ENCODE assay signal across 1 cellular context in genomic region chr1:198156111-198156744, GRCh38.
A peak's percentile ranks its signal among the peaks of the same experiment; 100 is the strongest.
TF ChIP-seq lines count a peak whose summit lies in the region.

No MANE protein-coding gene starts in this region.

TF ChIP-seq in K562, 482 proteins besides CTCF, POLR2A, EP300 and RAD21 (continued from another document and continues in another):
- TF ChIP-seq PML (IDR thresholded peaks at IDR 0.05; ENCODE audit: low read length) (peak; percentile 60; the same call in 1 of the 2 replicates), TEAD4 (IDR thresholded peaks at IDR 0.05; ENCODE audit: low read length) (peak; percentile 43; the same call in 1 of the 2 replicates), TEAD4 (CRISPR knock-in tag; IDR thresholded peaks at IDR 0.05; ENCODE audit: borderline replicate concordance) (no peak), RFX1 (IDR thresholded peaks at IDR 0.05) (no peak), NBN (IDR thresholded peaks at IDR 0.05; ENCODE audit: low read depth) (0 out of 2 replicates have a peak, but pooled peaks have one; percentile 53), CBFA2T2 (conservative IDR thresholded peaks at IDR 0.05) (no peak), STAT6 (CRISPR knock-in tag; IDR thresholded peaks at IDR 0.05) (no peak), FOXM1 (IDR thresholded peaks at IDR 0.05; ENCODE audit: low read depth) (no peak), FOXM1 (CRISPR knock-in tag; IDR thresholded peaks at IDR 0.05; ENCODE audit: low read depth) (no peak), HDAC8 (tag; IDR thresholded peaks at IDR 0.05) (no peak), POLR3A (IDR thresholded peaks at IDR 0.05; ENCODE audit: borderline replicate concordance, extremely low read depth, insufficient read depth, insufficient read length) (no peak), ZNF444 (CRISPR knock-in tag; IDR thresholded peaks at IDR 0.05) (no peak), PKNOX1 (IDR thresholded peaks at IDR 0.05) (no peak), TAL1 (IDR thresholded peaks at IDR 0.05) (no peak), JUND (IDR thresholded peaks at IDR 0.05; ENCODE audit: borderline replicate concordance, low read depth, low read length) (peak; percentile 34; the same call in 1 of the 2 replicates), JUND (tag; IDR thresholded peaks at IDR 0.05; ENCODE audit: borderline replicate concordance, low read depth, low read length) (no peak; the same call in 2 of the 3 replicates), HDAC6 (IDR thresholded peaks at IDR 0.05; ENCODE audit: low read depth, low read length) (no peak), CAMTA2 (CRISPR knock-in tag; conservative IDR thresholded peaks at IDR 0.05) (no peak), KLF13 (tag; IDR thresholded peaks at IDR 0.05; ENCODE audit: borderline replicate concordance, low read depth) (no peak), MAFF (IDR thresholded peaks at IDR 0.05; ENCODE audit: low read length) (no peak), EGR1 (conservative IDR thresholded peaks at IDR 0.05) (no peak), NFYB (IDR thresholded peaks at IDR 0.05; ENCODE audit: extremely low read depth, insufficient read length) (no peak), ZNF551 (CRISPR knock-in tag; IDR thresholded peaks at IDR 0.05) (no peak), ZNF197 (CRISPR knock-in tag; IDR thresholded peaks at IDR 0.05; ENCODE audit: low read depth) (no peak), ZNF3 (CRISPR knock-in tag; IDR thresholded peaks at IDR 0.05) (no peak), SRF (CRISPR knock-in tag; IDR thresholded peaks at IDR 0.05) (peak in 1 of 2 experiments; percentile 43; a peak in 1 of 4 replicates), ZNF79 (CRISPR knock-in tag; IDR thresholded peaks at IDR 0.05; ENCODE audit: low read depth) (no peak), FOS (IDR thresholded peaks at IDR 0.05; ENCODE audit: extremely low read depth, insufficient read length) (no peak), ATF3 (IDR thresholded peaks at IDR 0.05) (no peak), ATF3 (CRISPR knock-in tag; conservative IDR thresholded peaks at IDR 0.05) (no peak), WHSC1 (IDR thresholded peaks at IDR 0.05; ENCODE audit: low read length) (no peak), NFE2L1 (tag; IDR thresholded peaks at IDR 0.05; ENCODE audit: borderline replicate concordance, low read depth) (no peak)
- TF ChIP-seq, protein P1, sequence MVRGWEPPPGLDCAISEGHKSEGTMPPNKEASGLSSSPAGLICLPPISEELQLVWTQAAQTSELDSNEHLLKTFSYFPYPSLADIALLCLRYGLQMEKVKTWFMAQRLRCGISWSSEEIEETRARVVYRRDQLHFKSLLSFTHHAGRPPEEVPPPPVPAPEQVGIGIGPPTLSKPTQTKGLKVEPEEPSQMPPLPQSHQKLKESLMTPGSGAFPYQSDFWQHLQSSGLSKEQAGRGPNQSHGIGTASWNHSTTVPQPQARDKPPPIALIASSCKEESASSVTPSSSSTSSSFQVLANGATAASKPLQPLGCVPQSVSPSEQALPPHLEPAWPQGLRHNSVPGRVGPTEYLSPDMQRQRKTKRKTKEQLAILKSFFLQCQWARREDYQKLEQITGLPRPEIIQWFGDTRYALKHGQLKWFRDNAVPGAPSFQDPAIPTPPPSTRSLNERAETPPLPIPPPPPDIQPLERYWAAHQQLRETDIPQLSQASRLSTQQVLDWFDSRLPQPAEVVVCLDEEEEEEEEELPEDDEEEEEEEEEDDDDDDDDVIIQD (CRISPR knock-in tag; IDR thresholded peaks at IDR 0.05) = no peak
- TF ChIP-seq, protein P2, sequence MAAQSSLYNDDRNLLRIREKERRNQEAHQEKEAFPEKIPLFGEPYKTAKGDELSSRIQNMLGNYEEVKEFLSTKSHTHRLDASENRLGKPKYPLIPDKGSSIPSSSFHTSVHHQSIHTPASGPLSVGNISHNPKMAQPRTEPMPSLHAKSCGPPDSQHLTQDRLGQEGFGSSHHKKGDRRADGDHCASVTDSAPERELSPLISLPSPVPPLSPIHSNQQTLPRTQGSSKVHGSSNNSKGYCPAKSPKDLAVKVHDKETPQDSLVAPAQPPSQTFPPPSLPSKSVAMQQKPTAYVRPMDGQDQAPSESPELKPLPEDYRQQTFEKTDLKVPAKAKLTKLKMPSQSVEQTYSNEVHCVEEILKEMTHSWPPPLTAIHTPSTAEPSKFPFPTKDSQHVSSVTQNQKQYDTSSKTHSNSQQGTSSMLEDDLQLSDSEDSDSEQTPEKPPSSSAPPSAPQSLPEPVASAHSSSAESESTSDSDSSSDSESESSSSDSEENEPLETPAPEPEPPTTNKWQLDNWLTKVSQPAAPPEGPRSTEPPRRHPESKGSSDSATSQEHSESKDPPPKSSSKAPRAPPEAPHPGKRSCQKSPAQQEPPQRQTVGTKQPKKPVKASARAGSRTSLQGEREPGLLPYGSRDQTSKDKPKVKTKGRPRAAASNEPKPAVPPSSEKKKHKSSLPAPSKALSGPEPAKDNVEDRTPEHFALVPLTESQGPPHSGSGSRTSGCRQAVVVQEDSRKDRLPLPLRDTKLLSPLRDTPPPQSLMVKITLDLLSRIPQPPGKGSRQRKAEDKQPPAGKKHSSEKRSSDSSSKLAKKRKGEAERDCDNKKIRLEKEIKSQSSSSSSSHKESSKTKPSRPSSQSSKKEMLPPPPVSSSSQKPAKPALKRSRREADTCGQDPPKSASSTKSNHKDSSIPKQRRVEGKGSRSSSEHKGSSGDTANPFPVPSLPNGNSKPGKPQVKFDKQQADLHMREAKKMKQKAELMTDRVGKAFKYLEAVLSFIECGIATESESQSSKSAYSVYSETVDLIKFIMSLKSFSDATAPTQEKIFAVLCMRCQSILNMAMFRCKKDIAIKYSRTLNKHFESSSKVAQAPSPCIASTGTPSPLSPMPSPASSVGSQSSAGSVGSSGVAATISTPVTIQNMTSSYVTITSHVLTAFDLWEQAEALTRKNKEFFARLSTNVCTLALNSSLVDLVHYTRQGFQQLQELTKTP (IDR thresholded peaks at IDR 0.05; ENCODE audit: low read depth in 1 of 2, partially characterized antibody in 2 of 2) = no peak
- TF ChIP-seq, protein P3, sequence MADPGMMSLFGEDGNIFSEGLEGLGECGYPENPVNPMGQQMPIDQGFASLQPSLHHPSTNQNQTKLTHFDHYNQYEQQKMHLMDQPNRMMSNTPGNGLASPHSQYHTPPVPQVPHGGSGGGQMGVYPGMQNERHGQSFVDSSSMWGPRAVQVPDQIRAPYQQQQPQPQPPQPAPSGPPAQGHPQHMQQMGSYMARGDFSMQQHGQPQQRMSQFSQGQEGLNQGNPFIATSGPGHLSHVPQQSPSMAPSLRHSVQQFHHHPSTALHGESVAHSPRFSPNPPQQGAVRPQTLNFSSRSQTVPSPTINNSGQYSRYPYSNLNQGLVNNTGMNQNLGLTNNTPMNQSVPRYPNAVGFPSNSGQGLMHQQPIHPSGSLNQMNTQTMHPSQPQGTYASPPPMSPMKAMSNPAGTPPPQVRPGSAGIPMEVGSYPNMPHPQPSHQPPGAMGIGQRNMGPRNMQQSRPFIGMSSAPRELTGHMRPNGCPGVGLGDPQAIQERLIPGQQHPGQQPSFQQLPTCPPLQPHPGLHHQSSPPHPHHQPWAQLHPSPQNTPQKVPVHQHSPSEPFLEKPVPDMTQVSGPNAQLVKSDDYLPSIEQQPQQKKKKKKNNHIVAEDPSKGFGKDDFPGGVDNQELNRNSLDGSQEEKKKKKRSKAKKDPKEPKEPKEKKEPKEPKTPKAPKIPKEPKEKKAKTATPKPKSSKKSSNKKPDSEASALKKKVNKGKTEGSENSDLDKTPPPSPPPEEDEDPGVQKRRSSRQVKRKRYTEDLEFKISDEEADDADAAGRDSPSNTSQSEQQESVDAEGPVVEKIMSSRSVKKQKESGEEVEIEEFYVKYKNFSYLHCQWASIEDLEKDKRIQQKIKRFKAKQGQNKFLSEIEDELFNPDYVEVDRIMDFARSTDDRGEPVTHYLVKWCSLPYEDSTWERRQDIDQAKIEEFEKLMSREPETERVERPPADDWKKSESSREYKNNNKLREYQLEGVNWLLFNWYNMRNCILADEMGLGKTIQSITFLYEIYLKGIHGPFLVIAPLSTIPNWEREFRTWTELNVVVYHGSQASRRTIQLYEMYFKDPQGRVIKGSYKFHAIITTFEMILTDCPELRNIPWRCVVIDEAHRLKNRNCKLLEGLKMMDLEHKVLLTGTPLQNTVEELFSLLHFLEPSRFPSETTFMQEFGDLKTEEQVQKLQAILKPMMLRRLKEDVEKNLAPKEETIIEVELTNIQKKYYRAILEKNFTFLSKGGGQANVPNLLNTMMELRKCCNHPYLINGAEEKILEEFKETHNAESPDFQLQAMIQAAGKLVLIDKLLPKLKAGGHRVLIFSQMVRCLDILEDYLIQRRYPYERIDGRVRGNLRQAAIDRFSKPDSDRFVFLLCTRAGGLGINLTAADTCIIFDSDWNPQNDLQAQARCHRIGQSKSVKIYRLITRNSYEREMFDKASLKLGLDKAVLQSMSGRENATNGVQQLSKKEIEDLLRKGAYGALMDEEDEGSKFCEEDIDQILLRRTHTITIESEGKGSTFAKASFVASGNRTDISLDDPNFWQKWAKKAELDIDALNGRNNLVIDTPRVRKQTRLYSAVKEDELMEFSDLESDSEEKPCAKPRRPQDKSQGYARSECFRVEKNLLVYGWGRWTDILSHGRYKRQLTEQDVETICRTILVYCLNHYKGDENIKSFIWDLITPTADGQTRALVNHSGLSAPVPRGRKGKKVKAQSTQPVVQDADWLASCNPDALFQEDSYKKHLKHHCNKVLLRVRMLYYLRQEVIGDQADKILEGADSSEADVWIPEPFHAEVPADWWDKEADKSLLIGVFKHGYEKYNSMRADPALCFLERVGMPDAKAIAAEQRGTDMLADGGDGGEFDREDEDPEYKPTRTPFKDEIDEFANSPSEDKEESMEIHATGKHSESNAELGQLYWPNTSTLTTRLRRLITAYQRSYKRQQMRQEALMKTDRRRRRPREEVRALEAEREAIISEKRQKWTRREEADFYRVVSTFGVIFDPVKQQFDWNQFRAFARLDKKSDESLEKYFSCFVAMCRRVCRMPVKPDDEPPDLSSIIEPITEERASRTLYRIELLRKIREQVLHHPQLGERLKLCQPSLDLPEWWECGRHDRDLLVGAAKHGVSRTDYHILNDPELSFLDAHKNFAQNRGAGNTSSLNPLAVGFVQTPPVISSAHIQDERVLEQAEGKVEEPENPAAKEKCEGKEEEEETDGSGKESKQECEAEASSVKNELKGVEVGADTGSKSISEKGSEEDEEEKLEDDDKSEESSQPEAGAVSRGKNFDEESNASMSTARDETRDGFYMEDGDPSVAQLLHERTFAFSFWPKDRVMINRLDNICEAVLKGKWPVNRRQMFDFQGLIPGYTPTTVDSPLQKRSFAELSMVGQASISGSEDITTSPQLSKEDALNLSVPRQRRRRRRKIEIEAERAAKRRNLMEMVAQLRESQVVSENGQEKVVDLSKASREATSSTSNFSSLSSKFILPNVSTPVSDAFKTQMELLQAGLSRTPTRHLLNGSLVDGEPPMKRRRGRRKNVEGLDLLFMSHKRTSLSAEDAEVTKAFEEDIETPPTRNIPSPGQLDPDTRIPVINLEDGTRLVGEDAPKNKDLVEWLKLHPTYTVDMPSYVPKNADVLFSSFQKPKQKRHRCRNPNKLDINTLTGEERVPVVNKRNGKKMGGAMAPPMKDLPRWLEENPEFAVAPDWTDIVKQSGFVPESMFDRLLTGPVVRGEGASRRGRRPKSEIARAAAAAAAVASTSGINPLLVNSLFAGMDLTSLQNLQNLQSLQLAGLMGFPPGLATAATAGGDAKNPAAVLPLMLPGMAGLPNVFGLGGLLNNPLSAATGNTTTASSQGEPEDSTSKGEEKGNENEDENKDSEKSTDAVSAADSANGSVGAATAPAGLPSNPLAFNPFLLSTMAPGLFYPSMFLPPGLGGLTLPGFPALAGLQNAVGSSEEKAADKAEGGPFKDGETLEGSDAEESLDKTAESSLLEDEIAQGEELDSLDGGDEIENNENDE (IDR thresholded peaks at IDR 0.05; ENCODE audit: low read depth, low read length) = no peak
- TF ChIP-seq, protein P4, sequence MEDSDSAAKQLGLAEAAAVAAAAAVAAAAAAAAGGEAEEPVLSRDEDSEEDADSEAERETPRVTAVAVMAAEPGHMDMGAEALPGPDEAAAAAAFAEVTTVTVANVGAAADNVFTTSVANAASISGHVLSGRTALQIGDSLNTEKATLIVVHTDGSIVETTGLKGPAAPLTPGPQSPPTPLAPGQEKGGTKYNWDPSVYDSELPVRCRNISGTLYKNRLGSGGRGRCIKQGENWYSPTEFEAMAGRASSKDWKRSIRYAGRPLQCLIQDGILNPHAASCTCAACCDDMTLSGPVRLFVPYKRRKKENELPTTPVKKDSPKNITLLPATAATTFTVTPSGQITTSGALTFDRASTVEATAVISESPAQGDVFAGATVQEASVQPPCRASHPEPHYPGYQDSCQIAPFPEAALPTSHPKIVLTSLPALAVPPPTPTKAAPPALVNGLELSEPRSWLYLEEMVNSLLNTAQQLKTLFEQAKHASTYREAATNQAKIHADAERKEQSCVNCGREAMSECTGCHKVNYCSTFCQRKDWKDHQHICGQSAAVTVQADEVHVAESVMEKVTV (CRISPR knock-in tag; IDR thresholded peaks at IDR 0.05) = peak; percentile 54
